Comparison of ENCODE assay signal across 1 cellular context in the genomic region with DNA sequence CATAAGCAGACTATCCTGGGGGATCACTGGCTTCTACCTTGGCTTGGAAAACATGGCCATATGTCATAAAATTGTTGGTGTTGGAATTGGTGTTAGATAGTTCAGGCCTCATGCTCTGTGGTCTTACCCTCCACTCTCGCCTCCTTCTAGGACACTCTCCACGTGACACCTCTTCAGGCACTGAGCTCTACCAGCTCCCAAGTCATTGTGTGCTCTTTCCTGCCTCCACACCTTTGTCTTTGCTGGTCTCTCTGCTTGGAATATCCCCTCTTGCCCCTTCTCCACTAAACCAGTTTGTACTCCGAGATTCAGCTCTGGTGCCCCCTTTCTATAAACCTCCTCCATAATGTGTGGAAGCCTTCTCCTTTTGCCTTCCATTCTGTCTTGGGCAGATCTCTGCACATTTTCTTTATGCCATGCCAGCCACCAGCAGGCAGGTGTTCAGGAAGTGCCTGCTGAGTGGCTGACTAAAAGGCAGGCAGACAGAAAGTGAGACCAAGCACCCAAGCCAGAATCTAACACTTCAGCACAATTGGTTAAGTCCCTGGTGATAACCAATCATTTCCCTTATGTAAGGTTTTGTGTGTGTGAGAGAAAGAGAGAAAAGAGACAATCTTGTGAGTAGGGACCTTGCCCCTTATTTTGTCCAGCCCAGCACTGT.
TF ChIP-seq lines count a peak whose summit lies in the region.

No MANE protein-coding gene starts in this region.

TF ChIP-seq in GM23338, 12 proteins besides CTCF, POLR2A, EP300 and RAD21:
- no peak for TF ChIP-seq STAT1 (IDR thresholded peaks at IDR 0.05; ENCODE audit: unreplicated experiment)
- no peak for TF ChIP-seq ZNF114 (CRISPR knock-in tag; IDR thresholded peaks at IDR 0.05)
- TF ChIP-seq, protein P1, sequence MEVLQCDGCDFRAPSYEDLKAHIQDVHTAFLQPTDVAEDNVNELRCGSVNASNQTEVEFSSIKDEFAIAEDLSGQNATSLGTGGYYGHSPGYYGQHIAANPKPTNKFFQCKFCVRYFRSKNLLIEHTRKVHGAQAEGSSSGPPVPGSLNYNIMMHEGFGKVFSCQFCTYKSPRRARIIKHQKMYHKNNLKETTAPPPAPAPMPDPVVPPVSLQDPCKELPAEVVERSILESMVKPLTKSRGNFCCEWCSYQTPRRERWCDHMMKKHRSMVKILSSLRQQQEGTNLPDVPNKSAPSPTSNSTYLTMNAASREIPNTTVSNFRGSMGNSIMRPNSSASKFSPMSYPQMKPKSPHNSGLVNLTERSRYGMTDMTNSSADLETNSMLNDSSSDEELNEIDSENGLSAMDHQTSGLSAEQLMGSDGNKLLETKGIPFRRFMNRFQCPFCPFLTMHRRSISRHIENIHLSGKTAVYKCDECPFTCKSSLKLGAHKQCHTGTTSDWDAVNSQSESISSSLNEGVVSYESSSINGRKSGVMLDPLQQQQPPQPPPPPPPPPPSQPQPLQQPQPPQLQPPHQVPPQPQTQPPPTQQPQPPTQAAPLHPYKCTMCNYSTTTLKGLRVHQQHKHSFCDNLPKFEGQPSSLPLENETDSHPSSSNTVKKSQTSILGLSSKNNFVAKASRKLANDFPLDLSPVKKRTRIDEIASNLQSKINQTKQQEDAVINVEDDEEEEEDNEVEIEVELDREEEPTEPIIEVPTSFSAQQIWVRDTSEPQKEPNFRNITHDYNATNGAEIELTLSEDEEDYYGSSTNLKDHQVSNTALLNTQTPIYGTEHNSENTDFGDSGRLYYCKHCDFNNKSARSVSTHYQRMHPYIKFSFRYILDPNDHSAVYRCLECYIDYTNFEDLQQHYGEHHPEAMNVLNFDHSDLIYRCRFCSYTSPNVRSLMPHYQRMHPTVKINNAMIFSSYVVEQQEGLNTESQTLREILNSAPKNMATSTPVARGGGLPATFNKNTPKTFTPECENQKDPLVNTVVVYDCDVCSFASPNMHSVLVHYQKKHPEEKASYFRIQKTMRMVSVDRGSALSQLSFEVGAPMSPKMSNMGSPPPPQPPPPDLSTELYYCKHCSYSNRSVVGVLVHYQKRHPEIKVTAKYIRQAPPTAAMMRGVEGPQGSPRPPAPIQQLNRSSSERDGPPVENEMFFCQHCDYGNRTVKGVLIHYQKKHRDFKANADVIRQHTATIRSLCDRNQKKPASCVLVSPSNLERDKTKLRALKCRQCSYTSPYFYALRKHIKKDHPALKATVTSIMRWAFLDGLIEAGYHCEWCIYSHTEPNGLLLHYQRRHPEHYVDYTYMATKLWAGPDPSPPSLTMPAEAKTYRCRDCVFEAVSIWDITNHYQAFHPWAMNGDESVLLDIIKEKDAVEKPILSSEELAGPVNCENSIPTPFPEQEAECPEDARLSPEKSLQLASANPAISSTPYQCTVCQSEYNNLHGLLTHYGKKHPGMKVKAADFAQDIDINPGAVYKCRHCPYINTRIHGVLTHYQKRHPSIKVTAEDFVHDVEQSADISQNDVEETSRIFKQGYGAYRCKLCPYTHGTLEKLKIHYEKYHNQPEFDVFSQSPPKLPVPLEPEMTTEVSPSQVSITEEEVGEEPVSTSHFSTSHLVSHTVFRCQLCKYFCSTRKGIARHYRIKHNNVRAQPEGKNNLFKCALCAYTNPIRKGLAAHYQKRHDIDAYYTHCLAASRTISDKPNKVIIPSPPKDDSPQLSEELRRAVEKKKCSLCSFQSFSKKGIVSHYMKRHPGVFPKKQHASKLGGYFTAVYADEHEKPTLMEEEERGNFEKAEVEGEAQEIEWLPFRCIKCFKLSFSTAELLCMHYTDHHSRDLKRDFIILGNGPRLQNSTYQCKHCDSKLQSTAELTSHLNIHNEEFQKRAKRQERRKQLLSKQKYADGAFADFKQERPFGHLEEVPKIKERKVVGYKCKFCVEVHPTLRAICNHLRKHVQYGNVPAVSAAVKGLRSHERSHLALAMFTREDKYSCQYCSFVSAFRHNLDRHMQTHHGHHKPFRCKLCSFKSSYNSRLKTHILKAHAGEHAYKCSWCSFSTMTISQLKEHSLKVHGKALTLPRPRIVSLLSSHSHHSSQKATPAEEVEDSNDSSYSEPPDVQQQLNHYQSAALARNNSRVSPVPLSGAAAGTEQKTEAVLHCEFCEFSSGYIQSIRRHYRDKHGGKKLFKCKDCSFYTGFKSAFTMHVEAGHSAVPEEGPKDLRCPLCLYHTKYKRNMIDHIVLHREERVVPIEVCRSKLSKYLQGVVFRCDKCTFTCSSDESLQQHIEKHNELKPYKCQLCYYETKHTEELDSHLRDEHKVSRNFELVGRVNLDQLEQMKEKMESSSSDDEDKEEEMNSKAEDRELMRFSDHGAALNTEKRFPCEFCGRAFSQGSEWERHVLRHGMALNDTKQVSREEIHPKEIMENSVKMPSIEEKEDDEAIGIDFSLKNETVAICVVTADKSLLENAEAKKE (CRISPR knock-in tag; IDR thresholded peaks at IDR 0.05): no peak
- no peak for TF ChIP-seq NANOG (IDR thresholded peaks at IDR 0.05; ENCODE audit: borderline replicate concordance)
- TF ChIP-seq, protein P2, sequence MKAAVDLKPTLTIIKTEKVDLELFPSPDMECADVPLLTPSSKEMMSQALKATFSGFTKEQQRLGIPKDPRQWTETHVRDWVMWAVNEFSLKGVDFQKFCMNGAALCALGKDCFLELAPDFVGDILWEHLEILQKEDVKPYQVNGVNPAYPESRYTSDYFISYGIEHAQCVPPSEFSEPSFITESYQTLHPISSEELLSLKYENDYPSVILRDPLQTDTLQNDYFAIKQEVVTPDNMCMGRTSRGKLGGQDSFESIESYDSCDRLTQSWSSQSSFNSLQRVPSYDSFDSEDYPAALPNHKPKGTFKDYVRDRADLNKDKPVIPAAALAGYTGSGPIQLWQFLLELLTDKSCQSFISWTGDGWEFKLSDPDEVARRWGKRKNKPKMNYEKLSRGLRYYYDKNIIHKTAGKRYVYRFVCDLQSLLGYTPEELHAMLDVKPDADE (IDR thresholded peaks at IDR 0.05): no peak
- TF ChIP-seq, protein P3, sequence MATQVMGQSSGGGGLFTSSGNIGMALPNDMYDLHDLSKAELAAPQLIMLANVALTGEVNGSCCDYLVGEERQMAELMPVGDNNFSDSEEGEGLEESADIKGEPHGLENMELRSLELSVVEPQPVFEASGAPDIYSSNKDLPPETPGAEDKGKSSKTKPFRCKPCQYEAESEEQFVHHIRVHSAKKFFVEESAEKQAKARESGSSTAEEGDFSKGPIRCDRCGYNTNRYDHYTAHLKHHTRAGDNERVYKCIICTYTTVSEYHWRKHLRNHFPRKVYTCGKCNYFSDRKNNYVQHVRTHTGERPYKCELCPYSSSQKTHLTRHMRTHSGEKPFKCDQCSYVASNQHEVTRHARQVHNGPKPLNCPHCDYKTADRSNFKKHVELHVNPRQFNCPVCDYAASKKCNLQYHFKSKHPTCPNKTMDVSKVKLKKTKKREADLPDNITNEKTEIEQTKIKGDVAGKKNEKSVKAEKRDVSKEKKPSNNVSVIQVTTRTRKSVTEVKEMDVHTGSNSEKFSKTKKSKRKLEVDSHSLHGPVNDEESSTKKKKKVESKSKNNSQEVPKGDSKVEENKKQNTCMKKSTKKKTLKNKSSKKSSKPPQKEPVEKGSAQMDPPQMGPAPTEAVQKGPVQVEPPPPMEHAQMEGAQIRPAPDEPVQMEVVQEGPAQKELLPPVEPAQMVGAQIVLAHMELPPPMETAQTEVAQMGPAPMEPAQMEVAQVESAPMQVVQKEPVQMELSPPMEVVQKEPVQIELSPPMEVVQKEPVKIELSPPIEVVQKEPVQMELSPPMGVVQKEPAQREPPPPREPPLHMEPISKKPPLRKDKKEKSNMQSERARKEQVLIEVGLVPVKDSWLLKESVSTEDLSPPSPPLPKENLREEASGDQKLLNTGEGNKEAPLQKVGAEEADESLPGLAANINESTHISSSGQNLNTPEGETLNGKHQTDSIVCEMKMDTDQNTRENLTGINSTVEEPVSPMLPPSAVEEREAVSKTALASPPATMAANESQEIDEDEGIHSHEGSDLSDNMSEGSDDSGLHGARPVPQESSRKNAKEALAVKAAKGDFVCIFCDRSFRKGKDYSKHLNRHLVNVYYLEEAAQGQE (IDR thresholded peaks at IDR 0.05; ENCODE audit: unreplicated experiment): no peak
- no peak for TF ChIP-seq EZH2 (IDR thresholded peaks at IDR 0.05; ENCODE audit: low read depth, unreplicated experiment)
- no peak for TF ChIP-seq CREB1 (CRISPR knock-in tag; IDR thresholded peaks at IDR 0.05; ENCODE audit: low read depth)
- TF ChIP-seq EZH2phosphoT487 (IDR thresholded peaks at IDR 0.05; ENCODE audit: unreplicated experiment): no peak
- no peak for TF ChIP-seq JUNB (IDR thresholded peaks at IDR 0.05; ENCODE audit: unreplicated experiment)
- TF ChIP-seq ZNF331 (CRISPR knock-in tag; IDR thresholded peaks at IDR 0.05; ENCODE audit: low read depth): no peak
- no peak for TF ChIP-seq POLR2AphosphoS5 (IDR thresholded peaks at IDR 0.05; ENCODE audit: low read depth)
